ENCODE assay signal across 19 cellular contexts in the genomic region with DNA sequence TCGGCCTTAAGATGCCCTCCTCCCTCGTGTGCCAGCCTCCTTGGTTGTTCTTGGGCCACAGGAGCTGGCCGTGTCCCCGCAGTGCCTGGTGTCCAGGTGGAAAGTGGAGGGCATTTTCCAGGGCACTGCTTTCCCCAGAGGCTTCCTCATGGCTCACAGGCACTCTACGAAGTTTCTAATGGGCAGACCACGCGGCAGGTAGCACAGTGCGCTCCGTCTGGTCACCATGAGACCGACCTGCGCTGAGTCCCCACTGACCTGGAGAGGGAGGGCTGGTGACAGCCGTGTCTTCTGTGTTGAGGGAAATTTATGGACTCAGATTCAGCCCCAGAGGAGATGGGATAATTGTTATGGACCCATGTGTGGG.
"Had no signal": no experiment of that assay in that cellular context is flagged by ENCODE, and none has a peak within 500 bp of the region (broad histone marks: within the 10 kb centered on the region; RNA-seq: fewer than 3 reads in every experiment).

No MANE protein-coding gene starts in this region.

- H3K36me3 Mint-ChIP-seq: immature natural killer cell; naive thymus-derived CD4-positive, alpha-beta T cell had no signal

- H3K4me1 Mint-ChIP-seq: immature natural killer cell had no signal

- H3K9me3 Mint-ChIP-seq: immature natural killer cell had no signal

- ATAC-seq: foreskin keratinocyte; gastroesophageal sphincter; heart left ventricle; left cardiac atrium; left lung; left ventricle myocardium superior; lower lobe of right lung; naive thymus-derived CD4-positive, alpha-beta T cell had no signal

- H3K9me3 ChIP-seq: esophagus muscularis mucosa, gastroesophageal sphincter, heart left ventricle, left lung, lower lobe of right lung had no signal

- H2AFZ ChIP-seq: hepatocyte had no signal

- H3K4me2 ChIP-seq: hepatocyte had no signal

- H3K27me3 ChIP-seq: dorsolateral prefrontal cortex, esophagus muscularis mucosa, foreskin keratinocyte, gastroesophageal sphincter, heart left ventricle, hepatocyte, left lung had no signal

- H3K4me1 ChIP-seq: foreskin keratinocyte, left lung, lower lobe of right lung had no signal

- H3K27ac Mint-ChIP-seq: immature natural killer cell; naive thymus-derived CD4-positive, alpha-beta T cell had no signal

- H3K4me3 ChIP-seq: coronary artery, dorsolateral prefrontal cortex, esophagus muscularis mucosa, gastroesophageal sphincter, heart left ventricle, hepatocyte, left lung, lower lobe of right lung had no signal

- H3K27ac ChIP-seq: coronary artery, esophagus muscularis mucosa, foreskin keratinocyte, gastroesophageal sphincter, heart left ventricle, hepatocyte, left lung, lower lobe of right lung had no signal

- DNase-seq: dermis blood vessel endothelial cell; dorsolateral prefrontal cortex; effector CD4-positive, alpha-beta T cell; effector memory CD4-positive, alpha-beta T cell; foreskin keratinocyte; hypothalamus; immature natural killer cell; left cardiac atrium; left ventricle myocardium superior; lower lobe of right lung; mesenchymal stem cell; midbrain; naive thymus-derived CD4-positive, alpha-beta T cell had no signal

- H3K4me3 Mint-ChIP-seq: immature natural killer cell; naive thymus-derived CD4-positive, alpha-beta T cell had no signal
